ENCODE assay signal across 8 cellular contexts in the genomic region with DNA sequence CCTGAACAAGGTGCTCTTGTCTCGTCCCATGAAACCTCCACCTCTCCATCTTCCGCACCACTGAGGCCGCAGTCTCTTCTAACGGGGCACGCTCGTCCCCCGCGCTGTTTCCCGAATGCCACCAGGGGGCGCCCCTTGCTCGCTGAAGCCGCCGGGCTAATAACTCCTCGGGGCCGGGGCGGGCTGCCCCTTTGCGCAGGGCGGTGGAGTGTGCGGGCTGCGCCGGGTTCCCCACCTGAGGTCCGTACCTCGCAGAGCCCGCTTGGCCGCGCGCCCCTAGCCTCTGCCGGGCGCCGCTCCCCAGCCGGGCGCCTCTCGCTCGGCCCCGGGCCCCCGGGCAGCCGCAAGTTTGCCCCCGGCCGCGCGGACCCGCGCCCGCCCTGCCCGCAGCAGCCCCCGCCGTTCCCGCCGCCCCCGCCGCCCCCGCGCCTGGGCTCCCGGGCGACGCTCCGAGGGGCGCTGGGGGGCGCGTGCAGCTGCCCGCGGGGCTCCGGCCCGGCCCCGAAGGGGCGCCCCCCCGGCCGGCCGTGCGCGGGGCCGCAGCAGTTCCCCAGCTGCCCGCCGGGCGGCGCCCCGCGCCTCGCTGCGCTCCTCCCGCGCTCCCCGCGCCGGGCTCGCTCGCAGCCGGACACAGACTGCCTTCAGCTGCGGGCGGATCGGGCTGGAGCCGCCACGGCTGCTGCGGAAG. TPM values are rescaled to one million over a fixed set of nuclear protein-coding genes. Genes with fewer than 3 reads are reported as not detected.
DNase-seq lines count a peak whose midpoint lies in the region; ATAC-seq and TF ChIP-seq lines count a peak whose summit lies in the region.

TSS of gene GRIK4 (plus strand) at position 633 of the 688 bp plus-strand sequence. CDS start 148,571 bp downstream, outside the sequence.

- peak; percentile 71 for TF ChIP-seq CTCF in CD8-positive, alpha-beta T cell (IDR thresholded peaks at IDR 0.05)
- peak; percentile 90 for TF ChIP-seq CTCF in epithelial cell of proximal tubule (conservative IDR thresholded peaks at IDR 0.05; ENCODE audit: low read depth, low read length)

- CTCF ChIA-PET in CD8-positive, alpha-beta T cell (lab: Charles Lee) = interaction anchor here (0.6 to 1.5 kb wide), 6 partner anchors 13 to 683 kb away, joined by 3 to 6 read pairs (median 4); partner anchors contain the start of gene ARHGEF12

- H3K36me3 Mint-ChIP-seq in CD8-positive, alpha-beta T cell = no peaks in the 10 kb centered on the region

- H3K27ac Mint-ChIP-seq in CD8-positive, alpha-beta T cell = no peak within 1 kb of the TSS

- peak; percentile 73 for ATAC-seq in CD8-positive, alpha-beta T cell
- peak; percentile 93 for ATAC-seq in GM19463 (IDR thresholded peaks at IDR 0.05; ENCODE audit: unreplicated experiment)

- H3K27ac ChIP-seq in CD8-positive, alpha-beta T cell (ENCODE audit: low read depth, low read length) = no peak within 1 kb of the TSS

- no peaks in the 10 kb centered on the region for H3K36me3 ChIP-seq in CD8-positive, alpha-beta T cell (ENCODE audit: insufficient read depth, low read length)

- peaks cover 74% of the 10 kb centered on the region for H3K27me3 Mint-ChIP-seq in CD8-positive, alpha-beta T cell (ENCODE audit: low read depth)

- H3K4me1 ChIP-seq in CD8-positive, alpha-beta T cell (ENCODE audit: insufficient read depth, low read length) = no peaks in the 10 kb centered on the region

- H3K4me3 ChIP-seq in CD8-positive, alpha-beta T cell (ENCODE audit: low read depth, low read length) = no peak within 1 kb of the TSS
- H3K4me3 ChIP-seq in epithelial cell of proximal tubule (ENCODE audit: low read depth, low read length) = peak within 1 kb of the TSS; percentile 44

- POLR2A ChIA-PET in CD8-positive, alpha-beta T cell (lab: Charles Lee) = no interaction called here

- H3K9me3 ChIP-seq in CD8-positive, alpha-beta T cell (ENCODE audit: low read length) = no peaks in the 10 kb centered on the region

- no peaks in the 10 kb centered on the region for H3K9me3 Mint-ChIP-seq in CD8-positive, alpha-beta T cell

- DNase-seq in CD8-positive, alpha-beta T cell = peak; percentile 47 to 81 (median 65)
- peak; percentile 13 for DNase-seq in HS-5 (ENCODE audit: low read depth)
- DNase-seq in NOMO-1 treated with dmso at 0.1 percent for 144 hours (lab: John Stamatoyannopoulos, UW; ENCODE audit: unreplicated experiment) = peak; percentile 39
- DNase-seq in activated CD8-positive, alpha-beta memory T cell treated with anti-CD3 and anti-CD28 coated beads, Interleukin-2, amount 50 U/mL, for 4 hours = peak; percentile 74
- DNase-seq in epithelial cell of proximal tubule (ENCODE audit: low read depth) = no peak
- peak; percentile 85 for DNase-seq in mucosa of gallbladder (ENCODE audit: low spot score)
- DNase-seq in stimulated activated CD8-positive, alpha-beta memory T cell treated with anti-CD3 and anti-CD28 coated beads, Interleukin-4, amount 100 ng/mL, for 4 hours (ENCODE audit: low read depth in 2 of 2, low spot score in 1 of 2) = peak; percentile 41 to 52

- H3K4me3 Mint-ChIP-seq in CD8-positive, alpha-beta T cell = peak within 1 kb of the TSS; percentile 62

- peaks cover 6% of the 10 kb centered on the region for H3K27me3 ChIP-seq in CD8-positive, alpha-beta T cell (ENCODE audit: insufficient read depth, low read length)

- intact Hi-C loops in CD8-positive, alpha-beta T cell (cut with DNase I, micrococcal nuclease) = loop anchor here (2.0 to 10.0 kb wide), 4 partner anchors 176 to 442 kb away; partner anchors contain the start of gene ARHGEF12 (in 1 of the 2)

- peaks cover 5% of the 10 kb centered on the region for H3K4me1 Mint-ChIP-seq in CD8-positive, alpha-beta T cell (ENCODE audit: low read depth)

RNA-seq across cellular contexts. Expression of gene GRIK4, which starts in this region (rescaled TPM):
- total RNA-seq in CD8-positive, alpha-beta T cell = not detected
- total RNA-seq in epithelial cell of proximal tubule = 0.06 and 0.07 TPM in 2 replicates
- total RNA-seq in mucosa of gallbladder = 2.9 TPM

Comparison
In these comparisons a context has a peak if more than half of its experiments do, and no peak if none do; other contexts are left out.
1. Peak in DNase-seq and ATAC-seq in CD8-positive, alpha-beta T cell; RNA of the gene not detected or under 1 TPM.